ENCODE assay signal across 9 cellular contexts in genomic region chr4:40395908-40396806, GRCh38.
DNase-seq lines count a peak whose midpoint lies in the region; TF ChIP-seq lines count a peak whose summit lies in the region.
"Had no signal": no experiment of that assay in that cellular context is flagged by ENCODE, and none has a peak within 500 bp of the region (broad histone marks: within the 10 kb centered on the region; RNA-seq: fewer than 3 reads in every experiment).

No MANE protein-coding gene starts in this region.

- H3K36me3 ChIP-seq in HEK293 (ENCODE audit: control insufficient read depth in 2 of 2, insufficient read depth in 1 of 2, low read length in 2 of 2), result no peaks in the 10 kb centered on the region
- H3K36me3 ChIP-seq in cardiac muscle cell, result no peaks in the 10 kb centered on the region

- H3K4me1 ChIP-seq in HEK293 (ENCODE audit: control insufficient read depth, insufficient read depth, low read length) (peaks cover 5% of the 10 kb centered on the region; the same call in 1 of the 2 replicates), cardiac muscle cell (ENCODE audit: low read depth) (no peaks in the 10 kb centered on the region)

- peak; percentile 63 for DNase-seq in NCI-H526 treated with DMSO at 0.1 percent for 48 hours (lab: John Stamatoyannopoulos, UW)
- DNase-seq in cardiac muscle cell (ENCODE audit: low read depth in 1 of 2, low spot score in 1 of 2), result peak; percentile 23 to 79
- peak; percentile 29 for DNase-seq in retinal pigment epithelial cell (ENCODE audit: low read depth)
- no peak for DNase-seq in OCI-M2 (lab: John Stamatoyannopoulos, UW; ENCODE audit: unreplicated experiment)
- DNase-seq in AG20443 (ENCODE audit: low spot score), result no peak
- DNase-seq in DMS114 treated with DMSO at 0.1 percent for 48 hours (lab: John Stamatoyannopoulos, UW; ENCODE audit: unreplicated experiment), result no peak
- no peak for DNase-seq in activated naive CD4-positive, alpha-beta T cell treated with Interleukin-2 at 50 U/mL for 16 hours
- DNase-seq: activated naive CD4-positive, alpha-beta T cell treated with anti-CD3 and anti-CD28 coated beads, Interleukin-2, amount 50 U/mL, for 16 hours had no signal

- H3K9me3 ChIP-seq in HEK293 (ENCODE audit: control insufficient read depth, insufficient read depth, low read depth, low read length), result no peaks in the 10 kb centered on the region
- no peaks in the 10 kb centered on the region for H3K9me3 ChIP-seq in cardiac muscle cell (ENCODE audit: low read depth)

- POLR2A ChIA-PET in HEK293 (lab: Yijun Ruan, JAX), result no interaction called here

- CTCF ChIA-PET in HEK293 (lab: Yijun Ruan, JAX), result no interaction called here

- no peaks in the 10 kb centered on the region for H3K27me3 ChIP-seq in cardiac muscle cell

- H3K4me3 ChIP-seq in HEK293 (ENCODE audit: low read depth, low read length), result no peak overlapping the region
- no peak overlapping the region for H3K4me3 ChIP-seq in cardiac muscle cell
- H3K4me3 ChIP-seq in retinal pigment epithelial cell (ENCODE audit: low read length), result no peak overlapping the region

- TF ChIP-seq CTCF in HEK293 (tag by site-specific recombination; IDR thresholded peaks at IDR 0.05) (no peak), cardiac muscle cell (IDR thresholded peaks at IDR 0.05; ENCODE audit: low read depth, low read length) (no peak), retinal pigment epithelial cell (conservative IDR thresholded peaks at IDR 0.05; ENCODE audit: low read depth, low read length) (no peak)

- H3K27ac ChIP-seq in HEK293 (ENCODE audit: extremely low read depth, low read depth, low read length), result peak overlapping the region; percentile 63
- H3K27ac ChIP-seq in cardiac muscle cell, result no peak overlapping the region

TF ChIP-seq in HEK293, 187 proteins besides CTCF, POLR2A, EP300 and RAD21 (continues in another document):
- 0 out of 2 replicates have a peak, but pooled peaks have one; percentile 13 for TF ChIP-seq ZBTB21 (tag by site-specific recombination; IDR thresholded peaks at IDR 0.05)
- peak; percentile 45; the same call in 1 of the 2 replicates for TF ChIP-seq FEZF1 (tag by site-specific recombination; IDR thresholded peaks at IDR 0.05)
- TF ChIP-seq ZXDB (tag by site-specific recombination; IDR thresholded peaks at IDR 0.05), result peak; percentile 71
- peak; percentile 82 for TF ChIP-seq ZBTB17 (tag by site-specific recombination; IDR thresholded peaks at IDR 0.05)
- peak; percentile 60 for TF ChIP-seq PATZ1 (tag by site-specific recombination; IDR thresholded peaks at IDR 0.05)
- peak; percentile 36; the same call in 1 of the 2 replicates for TF ChIP-seq TCF7L2 (IDR thresholded peaks at IDR 0.05; ENCODE audit: borderline replicate concordance, low read depth, low read length)
- peak; percentile 84 for TF ChIP-seq MZF1 (tag by site-specific recombination; IDR thresholded peaks at IDR 0.05; ENCODE audit: borderline replicate concordance)
- TF ChIP-seq TRIM28 (IDR thresholded peaks at IDR 0.05; ENCODE audit: borderline replicate concordance, low read length), result peak; percentile 80; the same call in 1 of the 2 replicates
- TF ChIP-seq ZBTB11 (tag by site-specific recombination; conservative IDR thresholded peaks at IDR 0.05; ENCODE audit: low read depth), result no peak
- peak; percentile 85 for TF ChIP-seq OSR2 (tag by site-specific recombination; IDR thresholded peaks at IDR 0.05)
- TF ChIP-seq GLIS1 (tag by site-specific recombination; IDR thresholded peaks at IDR 0.05), result peak; percentile 86
- TF ChIP-seq ZNF248 (tag by site-specific recombination; IDR thresholded peaks at IDR 0.05), result no peak
- TF ChIP-seq ZNF501 (tag by site-specific recombination; IDR thresholded peaks at IDR 0.05), result peak; percentile 50; the same call in 1 of the 2 replicates
- peak; percentile 53 for TF ChIP-seq PRDM10 (tag by site-specific recombination; IDR thresholded peaks at IDR 0.05)
- TF ChIP-seq ZNF629 (tag by site-specific recombination; IDR thresholded peaks at IDR 0.05), result 0 out of 2 replicates have a peak, but pooled peaks have one; percentile 29
- no peak for TF ChIP-seq ZNF791 (tag by site-specific recombination; IDR thresholded peaks at IDR 0.05)
- no peak for TF ChIP-seq ZNF311 (tag by site-specific recombination; IDR thresholded peaks at IDR 0.05; ENCODE audit: borderline replicate concordance)
- peak; percentile 53; the same call in 1 of the 2 replicates for TF ChIP-seq ZBTB48 (tag by site-specific recombination; IDR thresholded peaks at IDR 0.05)
- TF ChIP-seq ZNF513 (tag by site-specific recombination; IDR thresholded peaks at IDR 0.05), result peak; percentile 81
- TF ChIP-seq ZIC2 (tag by site-specific recombination; IDR thresholded peaks at IDR 0.05), result peak; percentile 64

Comparison
In these comparisons a context has a peak if more than half of its experiments do, and no peak if none do; other contexts are left out.
1. DNase-seq: peak in NCI-H526 treated with DMSO at 0.1 percent for 48 hours (single experiment), cardiac muscle cell (2 of 2) and retinal pigment epithelial cell (single experiment); none in OCI-M2 (single experiment), AG20443 (single experiment), DMS114 treated with DMSO at 0.1 percent for 48 hours (single experiment) and activated naive CD4-positive, alpha-beta T cell treated with Interleukin-2 at 50 U/mL for 16 hours (single experiment).